Comparison of ENCODE assay signal across 27 cellular contexts in the genomic region with DNA sequence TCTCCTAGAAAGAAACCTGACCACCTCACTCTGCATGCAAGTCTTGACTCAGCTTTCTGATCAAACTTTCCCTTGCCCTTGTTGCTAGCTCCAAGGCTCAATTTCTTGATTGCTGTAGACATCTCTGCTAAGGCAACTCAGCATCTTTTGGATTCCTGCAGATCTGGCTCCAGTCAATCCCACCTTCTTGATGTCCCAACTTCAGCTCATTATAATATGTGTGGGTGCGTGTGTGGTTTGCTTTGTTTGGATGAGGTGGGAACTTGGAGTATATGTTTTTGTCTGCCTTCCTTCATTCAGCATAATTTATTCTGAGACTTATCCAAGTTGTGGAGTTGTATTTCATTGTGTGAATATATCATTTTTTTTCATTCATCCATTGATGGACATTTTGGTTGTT.
DNase-seq lines count a peak whose midpoint lies in the region; FAIRE-seq and TF ChIP-seq lines count a peak whose summit lies in the region.
"Had no signal": no experiment of that assay in that cellular context is flagged by ENCODE, and none has a peak within 500 bp of the region (broad histone marks: within the 10 kb centered on the region; RNA-seq: fewer than 3 reads in every experiment).

No MANE protein-coding gene starts in this region.

- no peak overlapping the region for H3K4me2 ChIP-seq in trophoblast cell (ENCODE audit: low read length)
- H3K4me2 ChIP-seq: PC-9 had no signal

- H3K27ac Mint-ChIP-seq in glutamatergic neuron (ENCODE audit: unreplicated experiment): no peak overlapping the region
- H3K27ac Mint-ChIP-seq: CD8-positive, alpha-beta memory T cell had no signal

- H2BK5ac ChIP-seq in trophoblast cell (ENCODE audit: low read depth, low read length, poor library complexity): peak overlapping the region; percentile 5

- peak; percentile 5 for DNase-seq in AG10803 (ENCODE audit: low read depth)
- DNase-seq in astrocyte of the cerebellum (ENCODE audit: low read depth): peak; percentile 11
- peak; percentile 12 for DNase-seq in fibroblast of mammary gland (ENCODE audit: low read depth)
- no peak for DNase-seq in trophoblast cell
- no peak for DNase-seq in prostate gland (ENCODE audit: low spot score)
- DNase-seq in globus pallidus (ENCODE audit: low spot score): no peak
- no peak for DNase-seq in glutamatergic neuron
- DNase-seq in RCC 7860 (ENCODE audit: low spot score): no peak
- DNase-seq: 8988T; AML-193; CD8-positive, alpha-beta memory T cell; EL; GF-D8; KBM-7; NCI-H1092 treated with DMSO at 0.1 percent for 48 hours; NCI-H1436 treated with DMSO at 0.1 percent for 48 hours; NCI-H1930; NCI-H2227 treated with DMSO at 0.1 percent for 48 hours; NCI-H510A; SHP77 treated with DMSO at 0.1 percent for 48 hours had no signal

- H3K4me1 ChIP-seq in trophoblast cell (ENCODE audit: control insufficient read depth in 1 of 2, insufficient read depth in 2 of 2, low read length in 2 of 2) (peaks cover 16 to 26% of the 10 kb centered on the region in 2 experiments), prostate gland (replicated peaks) (no peaks in the 10 kb centered on the region)
- H3K4me1 ChIP-seq: HAP-1 had no signal

- H3K4ac ChIP-seq in trophoblast cell (ENCODE audit: low read depth, low read length): peak overlapping the region; percentile 4

- FAIRE-seq in RCC 7860 (lab: Jason Lieb, UNC): no peak
- FAIRE-seq: HepG2 had no signal

- peak overlapping the region; percentile 16 for H2BK12ac ChIP-seq in trophoblast cell (ENCODE audit: low read length)

- no peak overlapping the region for H2AK5ac ChIP-seq in trophoblast cell (ENCODE audit: low read length)

- intact Hi-C loops in prostate gland (cut with DNase I): no loop called here

- H3K9me3 ChIP-seq in trophoblast cell (ENCODE audit: insufficient read depth, low read depth, low read length) (no peaks in the 10 kb centered on the region), prostate gland (no peaks in the 10 kb centered on the region)
- H3K9me3 ChIP-seq: HAP-1 had no signal

- H3K14ac ChIP-seq in trophoblast cell (ENCODE audit: low read length): no peak overlapping the region

- H3K4me3 Mint-ChIP-seq in glutamatergic neuron (ENCODE audit: unreplicated experiment): no peak overlapping the region
- H3K4me3 Mint-ChIP-seq: CD8-positive, alpha-beta memory T cell had no signal

- no CpG with 5 or more reads among the region's 1 CpG for WGBS in trophoblast cell (ENCODE audit: extremely low coverage, insufficient coverage, insufficient read length)
- WGBS in prostate gland: 49% methylated on average over 1 of the region's 1 CpG

- peak overlapping the region; percentile 40 for H3K27ac ChIP-seq in trophoblast cell (ENCODE audit: low read depth, low read length)
- H3K27ac ChIP-seq in prostate gland: no peak overlapping the region
- H3K27ac ChIP-seq: C4-2B, HL-60, PC-9, RWPE1, SK-N-MC had no signal

- H4K12ac ChIP-seq in trophoblast cell (ENCODE audit: low read depth, low read length): no peak overlapping the region

- no peaks in the 10 kb centered on the region for H3K27me3 Mint-ChIP-seq in glutamatergic neuron (ENCODE audit: unreplicated experiment)
- H3K27me3 Mint-ChIP-seq: CD8-positive, alpha-beta memory T cell had no signal

- H3K9ac ChIP-seq in trophoblast cell (ENCODE audit: low read length): no peak overlapping the region

- no peaks in the 10 kb centered on the region for H3K36me3 Mint-ChIP-seq in glutamatergic neuron (ENCODE audit: unreplicated experiment)
- H3K36me3 Mint-ChIP-seq: CD8-positive, alpha-beta memory T cell had no signal

- peaks cover 44% of the 10 kb centered on the region for H3K79me1 ChIP-seq in trophoblast cell (ENCODE audit: low read length)

- TF ChIP-seq CTCF in AG10803 (conservative IDR thresholded peaks at IDR 0.05; ENCODE audit: low read length) (no peak), astrocyte of the cerebellum (IDR thresholded peaks at IDR 0.05; ENCODE audit: low read depth, low read length, missing control alignments) (no peak), fibroblast of mammary gland (conservative IDR thresholded peaks at IDR 0.05; ENCODE audit: control insufficient read depth, insufficient read depth, low read depth, low read length) (no peak), prostate gland (IDR thresholded peaks at IDR 0.05) (no peak), glutamatergic neuron (IDR thresholded peaks at IDR 0.05; ENCODE audit: partially characterized antibody, unreplicated experiment) (no peak)

- H4K8ac ChIP-seq in trophoblast cell (ENCODE audit: low read depth, low read length): no peak overlapping the region

- TF ChIP-seq POLR2A in prostate gland (IDR thresholded peaks at IDR 0.05): no peak

- H4K91ac ChIP-seq in trophoblast cell (ENCODE audit: low read depth, low read length): peak overlapping the region; percentile 22

- H3K23ac ChIP-seq in trophoblast cell (ENCODE audit: low read length): no peak overlapping the region

- no peak overlapping the region for H3K18ac ChIP-seq in trophoblast cell (ENCODE audit: low read length)

- H3K79me2 ChIP-seq in trophoblast cell (ENCODE audit: control insufficient read depth, insufficient read depth, low read length, poor library complexity): peaks cover 1% of the 10 kb centered on the region

- H2BK120ac ChIP-seq in trophoblast cell (ENCODE audit: insufficient read depth, low read length, poor library complexity): peak overlapping the region; percentile 4

- peaks cover 8% of the 10 kb centered on the region for H3K4me1 Mint-ChIP-seq in glutamatergic neuron (ENCODE audit: low read depth, unreplicated experiment)
- H3K4me1 Mint-ChIP-seq: CD8-positive, alpha-beta memory T cell had no signal

- H3K4me3 ChIP-seq in AG10803 (ENCODE audit: low read length) (no peak overlapping the region), astrocyte of the cerebellum (ENCODE audit: low read depth, low read length) (no peak overlapping the region), fibroblast of mammary gland (ENCODE audit: control insufficient read depth, low read depth, low read length) (no peak overlapping the region), trophoblast cell (ENCODE audit: low read depth, low read length) (no peak overlapping the region), prostate gland (no peak overlapping the region)
- H3K4me3 ChIP-seq: HAP-1, PC-9, SK-N-MC had no signal

- H2AFZ ChIP-seq in trophoblast cell (ENCODE audit: insufficient read depth, low read length, poor library complexity): no peak overlapping the region
- H2AFZ ChIP-seq: PC-9 had no signal

- H3K27me3 ChIP-seq in trophoblast cell (ENCODE audit: insufficient read depth, low read length) (no peaks in the 10 kb centered on the region), prostate gland (replicated peaks; ENCODE audit: insufficient read depth) (no peaks in the 10 kb centered on the region)

- no peaks in the 10 kb centered on the region for H3K9me3 Mint-ChIP-seq in glutamatergic neuron (ENCODE audit: unreplicated experiment)

- in situ Hi-C loops in astrocyte of the cerebellum (cut with HindIII; ENCODE audit: low sequenced_read_pairs): no loop called here

- no peaks in the 10 kb centered on the region for H3K36me3 ChIP-seq in trophoblast cell (ENCODE audit: control insufficient read depth in 1 of 2, insufficient read depth in 2 of 2, low read length in 2 of 2)
- H3K36me3 ChIP-seq in prostate gland: no peaks in the 10 kb centered on the region
- H3K36me3 ChIP-seq: HAP-1 had no signal

Comparison
In these comparisons a context has a peak if more than half of its experiments do, and no peak if none do; other contexts are left out.
1. DNase-seq: peak in AG10803 (single experiment), astrocyte of the cerebellum (single experiment) and fibroblast of mammary gland (single experiment); none in trophoblast cell (0 of 2), prostate gland (single experiment), globus pallidus (single experiment), glutamatergic neuron (single experiment) and RCC 7860 (single experiment).